13 cellular contexts compared by ENCODE assay signal in genomic region chr18:61998957-61999356, GRCh38.
DNase-seq lines count a peak whose midpoint lies in the region; ATAC-seq and TF ChIP-seq lines count a peak whose summit lies in the region.
"Had no signal": no experiment of that assay in that cellular context is flagged by ENCODE, and none has a peak within 500 bp of the region (broad histone marks: within the 10 kb centered on the region; RNA-seq: fewer than 3 reads in every experiment).

No MANE protein-coding gene starts in this region.

- no peak overlapping the region for H3K9ac ChIP-seq in HUES48 (ENCODE audit: low read depth, low read length)

- DNase-seq in AG09309 (ENCODE audit: low read depth), result peak; percentile 63
- peak; percentile 78 for DNase-seq in astrocyte of the spinal cord (ENCODE audit: low read depth, low spot score)
- DNase-seq in kidney glomerular epithelial cell (lab: John Stamatoyannopoulos, UW), result peak; percentile 5
- no peak for DNase-seq in T1000 (lab: John Stamatoyannopoulos, UW)
- DNase-seq in NCI-H82 (lab: John Stamatoyannopoulos, UW), result no peak
- DNase-seq in glutamatergic neuron, result no peak
- DNase-seq: activated T-cell treated with anti-CD3 and anti-CD28 coated beads, Interleukin-2, amount 50 U/mL, for 72 hours; dorsolateral prefrontal cortex; islet precursor cell; NCI-H748 treated with DMSO at 0.1 percent for 48 hours; retina had no signal

- no peaks in the 10 kb centered on the region for H3K4me1 Mint-ChIP-seq in glutamatergic neuron (ENCODE audit: low read depth, unreplicated experiment)

- in situ Hi-C loops in astrocyte of the spinal cord (cut with HindIII; ENCODE audit: low sequenced_read_pairs), result no loop called here

- peaks cover 8% of the 10 kb centered on the region for H3K36me3 Mint-ChIP-seq in glutamatergic neuron (ENCODE audit: unreplicated experiment)

- H3K27ac Mint-ChIP-seq in glutamatergic neuron (ENCODE audit: unreplicated experiment), result no peak overlapping the region
- H3K27ac Mint-ChIP-seq: activated T-cell treated with anti-CD3 and anti-CD28 coated beads, Interleukin-2, amount 50 U/mL, for 72 hours had no signal

- H3K9me3 Mint-ChIP-seq in glutamatergic neuron (ENCODE audit: unreplicated experiment), result peaks cover 11% of the 10 kb centered on the region

- H3K27ac ChIP-seq in HUES48 (ENCODE audit: low read depth, low read length), result peak overlapping the region; percentile 50
- H3K27ac ChIP-seq: dorsolateral prefrontal cortex had no signal

- H3K4me3 ChIP-seq in AG09309 (ENCODE audit: control insufficient read depth, low read depth, low read length), result no peak overlapping the region
- H3K4me3 ChIP-seq in HUES48 (ENCODE audit: low read depth, low read length), result no peak overlapping the region
- H3K4me3 ChIP-seq in astrocyte of the spinal cord (ENCODE audit: low read depth, low read length), result no peak overlapping the region
- H3K4me3 ChIP-seq: dorsolateral prefrontal cortex had no signal

- peaks cover 41% of the 10 kb centered on the region for H3K9me3 ChIP-seq in HUES48 (ENCODE audit: control insufficient read depth, insufficient read depth, low read length)

- TF ChIP-seq CTCF in AG09309 (IDR thresholded peaks at IDR 0.05; ENCODE audit: control insufficient read depth, insufficient read depth, low read depth, low read length, missing control alignments) (no peak), astrocyte of the spinal cord (IDR thresholded peaks at IDR 0.05; ENCODE audit: low read depth, low read length) (no peak), glutamatergic neuron (IDR thresholded peaks at IDR 0.05; ENCODE audit: partially characterized antibody, unreplicated experiment) (no peak)

- peaks cover 16% of the 10 kb centered on the region for H3K4me1 ChIP-seq in HUES48 (ENCODE audit: control insufficient read depth, insufficient read depth, low read length)

- no peak for ATAC-seq in HG03521 (IDR thresholded peaks at IDR 0.05; ENCODE audit: unreplicated experiment)

- no peaks in the 10 kb centered on the region for H3K27me3 ChIP-seq in HUES48 (ENCODE audit: control insufficient read depth, insufficient read depth, low read length)

- no peaks in the 10 kb centered on the region for H3K36me3 ChIP-seq in HUES48 (ENCODE audit: control insufficient read depth, insufficient read depth, low read length)

- no peak overlapping the region for H3K4me3 Mint-ChIP-seq in glutamatergic neuron (ENCODE audit: unreplicated experiment)
- H3K4me3 Mint-ChIP-seq: activated T-cell treated with anti-CD3 and anti-CD28 coated beads, Interleukin-2, amount 50 U/mL, for 72 hours had no signal

- H3K27me3 Mint-ChIP-seq in glutamatergic neuron (ENCODE audit: unreplicated experiment), result peaks cover 2% of the 10 kb centered on the region

Comparison
In these comparisons a context has a peak if more than half of its experiments do, and no peak if none do; other contexts are left out.
1. DNase-seq: peak in AG09309 (single experiment), astrocyte of the spinal cord (single experiment) and kidney glomerular epithelial cell (single experiment); none in T1000 (single experiment), NCI-H82 (single experiment) and glutamatergic neuron (single experiment).